24 cellular contexts compared by ENCODE assay signal in genomic region chr15:36775209-36775608, GRCh38.
"Had no signal": no experiment of that assay in that cellular context is flagged by ENCODE, and none has a peak within 500 bp of the region (broad histone marks: within the 10 kb centered on the region; RNA-seq: fewer than 3 reads in every experiment).

No MANE protein-coding gene starts in this region.

- H3K36me3 ChIP-seq: adrenal gland, MG63, SJCRH30 had no signal

- ATAC-seq: activated CD8-positive, alpha-beta T cell treated with anti-CD3 and anti-CD28 coated beads, Interleukin-2, amount 10 ng/mL, durations not matched to agents 7 days and 5 days; T-helper 17 cell; WTC11 had no signal

- H3K27ac Mint-ChIP-seq: activated CD8-positive, alpha-beta T cell treated with anti-CD3 and anti-CD28 coated beads, Interleukin-2, amount 10 ng/mL, durations not matched to agents 7 days and 5 days; activated naive CD8-positive, alpha-beta T cell treated with anti-CD3 and anti-CD28 coated beads, Interleukin-2, amount 10 ng/mL, durations not matched to agents 7 days and 5 days; T-helper 17 cell; WTC11 had no signal

- H3K4me1 Mint-ChIP-seq: activated naive CD8-positive, alpha-beta T cell treated with anti-CD3 and anti-CD28 coated beads, Interleukin-2, amount 10 ng/mL, durations not matched to agents 7 days and 5 days; T-helper 17 cell; WTC11 had no signal

- DNase-seq: activated CD4-positive, alpha-beta T cell treated with anti-CD3 and anti-CD28 coated beads for 48 hours; activated CD4-positive, alpha-beta T cell treated with anti-CD3 and anti-CD28 coated beads, Interleukin-2, amount 50 U/mL, for 4 hours; activated CD4-positive, CD25-positive, alpha-beta regulatory T cell treated with anti-CD3 and anti-CD28 coated beads, Interleukin-2, amount 50 U/mL, for 72 hours; activated CD8-positive, alpha-beta memory T cell treated with anti-CD3 and anti-CD28 coated beads, Interleukin-2, amount 50 U/mL, for 48 hours; activated CD8-positive, alpha-beta T cell treated with anti-CD3 and anti-CD28 coated beads, Interleukin-2, amount 10 ng/mL, durations not matched to agents 7 days and 5 days; activated naive CD4-positive, alpha-beta T cell treated with anti-CD3 and anti-CD28 coated beads, Interleukin-2, amount 50 U/mL, for 16 hours; activated naive CD8-positive, alpha-beta T cell treated with anti-CD3 and anti-CD28 coated beads, Interleukin-2, amount 10 ng/mL, durations not matched to agents 7 days and 5 days; activated T-cell treated with anti-CD3 and anti-CD28 coated beads, Interleukin-2, amount 50 U/mL, for 1 hour; adrenal gland; anterior cingulate cortex; MG63; MV-4-11; NCI-H1092 treated with DMSO at 0.1 percent for 48 hours; NCI-H1436; NCI-H1694 treated with DMSO at 0.1 percent for 48 hours; NCI-H2029 treated with DMSO at 0.1 percent for 48 hours; NCI-H345; NCI-H510A; NCI-H526 treated with DMSO at 0.1 percent for 48 hours; NCI-H82; SJCRH30; T-helper 17 cell; T-helper 9 cell had no signal

- H3K36me3 Mint-ChIP-seq: activated naive CD8-positive, alpha-beta T cell treated with anti-CD3 and anti-CD28 coated beads, Interleukin-2, amount 10 ng/mL, durations not matched to agents 7 days and 5 days; WTC11 had no signal

- H3K4me3 ChIP-seq: adrenal gland, MG63, SJCRH30 had no signal

- H3K27ac ChIP-seq: adrenal gland, SJCRH30 had no signal

- H3K4me1 ChIP-seq: adrenal gland, SJCRH30 had no signal

- H3K4me3 Mint-ChIP-seq: activated CD8-positive, alpha-beta T cell treated with anti-CD3 and anti-CD28 coated beads, Interleukin-2, amount 10 ng/mL, durations not matched to agents 7 days and 5 days; activated naive CD8-positive, alpha-beta T cell treated with anti-CD3 and anti-CD28 coated beads, Interleukin-2, amount 10 ng/mL, durations not matched to agents 7 days and 5 days; T-helper 17 cell; WTC11 had no signal

- H3K9me3 Mint-ChIP-seq: activated naive CD8-positive, alpha-beta T cell treated with anti-CD3 and anti-CD28 coated beads, Interleukin-2, amount 10 ng/mL, durations not matched to agents 7 days and 5 days; WTC11 had no signal

- H3K27me3 Mint-ChIP-seq: activated naive CD8-positive, alpha-beta T cell treated with anti-CD3 and anti-CD28 coated beads, Interleukin-2, amount 10 ng/mL, durations not matched to agents 7 days and 5 days; T-helper 17 cell had no signal

- H3K9me3 ChIP-seq: adrenal gland, MG63, SJCRH30 had no signal

- H3K27me3 ChIP-seq: adrenal gland, MG63, SJCRH30 had no signal
